In the genomic region with DNA sequence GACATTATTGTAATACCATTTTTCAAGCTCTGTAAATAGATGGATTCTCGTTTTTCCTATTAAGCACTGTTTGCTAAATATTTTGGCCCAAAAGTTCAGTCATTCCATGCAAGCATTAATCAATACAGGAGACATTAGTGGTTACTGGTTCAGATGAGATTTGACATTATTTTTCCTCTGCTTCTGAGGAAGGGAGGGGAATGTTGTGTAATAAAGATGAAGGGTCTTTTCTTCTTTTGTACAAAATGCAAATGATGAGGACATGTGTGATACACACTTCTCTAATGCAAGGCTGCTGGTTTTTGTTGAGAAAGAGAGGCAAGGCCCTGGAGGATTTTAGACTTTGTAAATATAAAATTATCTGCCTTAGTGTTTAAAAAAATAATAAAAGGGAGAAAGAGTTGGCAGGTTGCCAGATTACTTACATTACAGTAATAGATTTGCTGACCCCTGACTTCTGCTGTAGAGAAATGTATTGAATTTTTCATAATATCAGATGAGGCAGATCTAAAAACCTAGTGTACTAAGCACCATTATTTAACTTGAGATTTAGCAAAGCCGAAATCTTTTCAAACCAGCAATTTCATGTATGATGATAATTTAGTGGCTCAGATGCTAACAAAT, we compare ENCODE assay signal across 1 cellular context.
TF ChIP-seq lines count a peak whose summit lies in the region.

No MANE protein-coding gene starts in this region.

TF ChIP-seq in HepG2, 621 proteins besides CTCF, POLR2A, EP300 and RAD21:
- TF ChIP-seq USF2 (IDR thresholded peaks at IDR 0.05; ENCODE audit: low read depth, low read length) = no peak
- no peak for TF ChIP-seq USF2 (CRISPR knock-in tag; IDR thresholded peaks at IDR 0.05; ENCODE audit: borderline replicate concordance)
- no peak for TF ChIP-seq BRCA1 (CRISPR knock-in tag; IDR thresholded peaks at IDR 0.05)
- TF ChIP-seq ZNF253 (CRISPR knock-in tag; IDR thresholded peaks at IDR 0.05; ENCODE audit: borderline replicate concordance) = no peak
- no peak for TF ChIP-seq ELF3 (CRISPR knock-in tag; IDR thresholded peaks at IDR 0.05)
- no peak for TF ChIP-seq KDM5A (IDR thresholded peaks at IDR 0.05; ENCODE audit: borderline replicate concordance, low read length)
- TF ChIP-seq ZNF746 (CRISPR knock-in tag; IDR thresholded peaks at IDR 0.05) = no peak
- no peak for TF ChIP-seq ZNF607 (CRISPR knock-in tag; IDR thresholded peaks at IDR 0.05; ENCODE audit: borderline replicate concordance)
- no peak for TF ChIP-seq ZFP36L2 (CRISPR knock-in tag; IDR thresholded peaks at IDR 0.05)
- no peak for TF ChIP-seq ZNF83 (CRISPR knock-in tag; IDR thresholded peaks at IDR 0.05; ENCODE audit: borderline replicate concordance)
- TF ChIP-seq LCORL (IDR thresholded peaks at IDR 0.05) = peak; percentile 96
- no peak for TF ChIP-seq LCORL (CRISPR knock-in tag; IDR thresholded peaks at IDR 0.05)
- TF ChIP-seq RBM39 (IDR thresholded peaks at IDR 0.05; ENCODE audit: low read depth, low read length, poor library complexity, severe bottlenecking) = no peak
- peak; percentile 33 for TF ChIP-seq CEBPG (CRISPR knock-in tag; IDR thresholded peaks at IDR 0.05)
